17 cellular contexts compared by ENCODE assay signal in genomic region chr17:41327411-41328120, GRCh38. TPM values are rescaled to one million over a fixed set of nuclear protein-coding genes. Genes with fewer than 3 reads are reported as not detected.
DNase-seq lines count a peak whose midpoint lies in the region; ATAC-seq and TF ChIP-seq lines count a peak whose summit lies in the region.
"Had no signal": no experiment of that assay in that cellular context is flagged by ENCODE, and none has a peak within 500 bp of the region (broad histone marks: within the 10 kb centered on the region; RNA-seq: fewer than 3 reads in every experiment).

No MANE protein-coding gene starts in this region.

- H3K27me3 ChIP-seq in CD4-positive, CD25-positive, alpha-beta regulatory T cell (ENCODE audit: control insufficient read depth, insufficient read depth, low read length): no peaks in the 10 kb centered on the region
- no peaks in the 10 kb centered on the region for H3K27me3 ChIP-seq in CD8-positive, alpha-beta T cell (ENCODE audit: insufficient read depth, low read length)

- ATAC-seq in CD4-positive, CD25-positive, alpha-beta regulatory T cell (ENCODE audit: low read depth in 2 of 2): no peak
- ATAC-seq in CD8-positive, alpha-beta T cell: no peak
- ATAC-seq in activated T-helper 17 cell treated with anti-CD3 and anti-CD28 coated beads, Interleukin-2, amount 50 U/mL, for 72 hours (replicated peaks): no peak
- no peak for ATAC-seq in GM18519 (IDR thresholded peaks at IDR 0.05; ENCODE audit: low FRiP score, unreplicated experiment)

- peaks cover 5% of the 10 kb centered on the region for H3K4me1 ChIP-seq in CD4-positive, CD25-positive, alpha-beta regulatory T cell (ENCODE audit: control insufficient read depth, insufficient read depth, low read length, poor library complexity, severe bottlenecking)
- H3K4me1 ChIP-seq in CD8-positive, alpha-beta T cell (ENCODE audit: insufficient read depth, low read length): peaks cover 57% of the 10 kb centered on the region

- peak overlapping the region in 2 of 3 donors; percentile 32 to 43 for H3K27ac Mint-ChIP-seq in CD4-positive, CD25-positive, alpha-beta regulatory T cell
- no peak overlapping the region for H3K27ac Mint-ChIP-seq in CD8-positive, alpha-beta T cell
- H3K27ac Mint-ChIP-seq in activated T-helper 17 cell treated with anti-CD3 and anti-CD28 coated beads, Interleukin-2, amount 50 U/mL, for 72 hours: peak overlapping the region; percentile 76
- H3K27ac Mint-ChIP-seq in neural crest cell (ENCODE audit: unreplicated experiment): peak overlapping the region; percentile 35

- no peaks in the 10 kb centered on the region for H3K36me3 Mint-ChIP-seq in CD4-positive, CD25-positive, alpha-beta regulatory T cell
- no peaks in the 10 kb centered on the region for H3K36me3 Mint-ChIP-seq in CD8-positive, alpha-beta T cell
- no peaks in the 10 kb centered on the region for H3K36me3 Mint-ChIP-seq in activated T-helper 17 cell treated with anti-CD3 and anti-CD28 coated beads, Interleukin-2, amount 50 U/mL, for 72 hours (ENCODE audit: low read depth)
- H3K36me3 Mint-ChIP-seq in neural crest cell (ENCODE audit: low read depth): no peaks in the 10 kb centered on the region
- H3K36me3 Mint-ChIP-seq: CD14-positive monocyte had no signal

- no peaks in the 10 kb centered on the region for H3K27me3 Mint-ChIP-seq in CD4-positive, CD25-positive, alpha-beta regulatory T cell
- no peaks in the 10 kb centered on the region for H3K27me3 Mint-ChIP-seq in CD8-positive, alpha-beta T cell (ENCODE audit: low read depth)
- no peaks in the 10 kb centered on the region for H3K27me3 Mint-ChIP-seq in activated T-helper 17 cell treated with anti-CD3 and anti-CD28 coated beads, Interleukin-2, amount 50 U/mL, for 72 hours
- no peaks in the 10 kb centered on the region for H3K27me3 Mint-ChIP-seq in neural crest cell (ENCODE audit: low read depth)

- H3K9me3 Mint-ChIP-seq in CD4-positive, CD25-positive, alpha-beta regulatory T cell: no peaks in the 10 kb centered on the region
- no peaks in the 10 kb centered on the region for H3K9me3 Mint-ChIP-seq in CD8-positive, alpha-beta T cell
- H3K9me3 Mint-ChIP-seq in activated T-helper 17 cell treated with anti-CD3 and anti-CD28 coated beads, Interleukin-2, amount 50 U/mL, for 72 hours: no peaks in the 10 kb centered on the region
- H3K9me3 Mint-ChIP-seq in neural crest cell: no peaks in the 10 kb centered on the region
- H3K9me3 Mint-ChIP-seq: CD14-positive monocyte had no signal

- H3K4me3 Mint-ChIP-seq in CD4-positive, CD25-positive, alpha-beta regulatory T cell: no peak overlapping the region
- H3K4me3 Mint-ChIP-seq in CD8-positive, alpha-beta T cell: peak overlapping the region; percentile 22
- H3K4me3 Mint-ChIP-seq in activated T-helper 17 cell treated with anti-CD3 and anti-CD28 coated beads, Interleukin-2, amount 50 U/mL, for 72 hours: peak overlapping the region; percentile 28
- H3K4me3 Mint-ChIP-seq in neural crest cell: no peak overlapping the region
- H3K4me3 Mint-ChIP-seq: CD14-positive monocyte had no signal

- H3K27ac ChIP-seq in CD4-positive, CD25-positive, alpha-beta regulatory T cell (ENCODE audit: insufficient read depth, low read length, poor library complexity, severe bottlenecking): no peak overlapping the region
- no peak overlapping the region for H3K27ac ChIP-seq in CD8-positive, alpha-beta T cell (ENCODE audit: low read depth, low read length)

- no peak overlapping the region for H3K4me3 ChIP-seq in CD4-positive, CD25-positive, alpha-beta regulatory T cell (ENCODE audit: low read depth, low read length)
- H3K4me3 ChIP-seq in CD8-positive, alpha-beta T cell (ENCODE audit: low read depth, low read length): peak overlapping the region; percentile 0

- no peaks in the 10 kb centered on the region for H3K9me3 ChIP-seq in CD4-positive, CD25-positive, alpha-beta regulatory T cell (ENCODE audit: control insufficient read depth in 2 of 2, low read length in 2 of 2)
- H3K9me3 ChIP-seq in CD8-positive, alpha-beta T cell (ENCODE audit: low read length): no peaks in the 10 kb centered on the region

- DNase-seq in CD4-positive, CD25-positive, alpha-beta regulatory T cell: no peak
- peak in 1 of 7 experiments; percentile 5 for DNase-seq in CD8-positive, alpha-beta T cell
- DNase-seq in neural crest cell (ENCODE audit: low read depth, low spot score) (no peak), hepatic stellate cell (ENCODE audit: low spot score) (no peak), NCI-H1436 (lab: John Stamatoyannopoulos, UW) (no peak)
- no peak for DNase-seq in stimulated activated CD4-positive, alpha-beta T cell treated with anti-CD3 and anti-CD28 coated beads, Interleukin-2, amount 100 ng/mL, for 48 hours
- DNase-seq: ACHN, DMS53, GOT3, KBM-7, NCI-H1105 treated with DMSO at 0.1 percent for 48 hours, NCI-H1694 treated with DMSO at 0.1 percent for 48 hours, Right ventricle myocardium superior had no signal

- peaks cover under 1 to 21% (median 5%) of the 10 kb centered on the region in 4 donors for H3K4me1 Mint-ChIP-seq in CD4-positive, CD25-positive, alpha-beta regulatory T cell
- peaks cover 52% of the 10 kb centered on the region for H3K4me1 Mint-ChIP-seq in CD8-positive, alpha-beta T cell (ENCODE audit: low read depth)
- peaks cover 20% of the 10 kb centered on the region for H3K4me1 Mint-ChIP-seq in activated T-helper 17 cell treated with anti-CD3 and anti-CD28 coated beads, Interleukin-2, amount 50 U/mL, for 72 hours
- peaks cover 2% of the 10 kb centered on the region for H3K4me1 Mint-ChIP-seq in neural crest cell

- no peaks in the 10 kb centered on the region for H3K36me3 ChIP-seq in CD4-positive, CD25-positive, alpha-beta regulatory T cell (ENCODE audit: control insufficient read depth, insufficient read depth, low read length)
- no peaks in the 10 kb centered on the region for H3K36me3 ChIP-seq in CD8-positive, alpha-beta T cell (ENCODE audit: insufficient read depth, low read length)

- intact Hi-C loops in CD8-positive, alpha-beta T cell (cut with DNase I, micrococcal nuclease): no loop called here

- no peak for TF ChIP-seq CTCF in CD8-positive, alpha-beta T cell (IDR thresholded peaks at IDR 0.05)
- no peak for TF ChIP-seq CTCF in neural crest cell (conservative IDR thresholded peaks at IDR 0.05)

- CTCF ChIA-PET in CD8-positive, alpha-beta T cell (lab: Charles Lee): interaction anchor here (0.9 to 1.9 kb wide), 2 partner anchors 14 to 78 kb away, joined by 3 to 7 read pairs; no protein-coding TSS in a partner anchor

- POLR2A ChIA-PET in CD8-positive, alpha-beta T cell (lab: Charles Lee): no interaction called here

RNA-seq across cellular contexts. Expression of gene KRTAP17-1, which starts 12.1 kb away (rescaled TPM):
- total RNA-seq in CD4-positive, CD25-positive, alpha-beta regulatory T cell: not detected
- polyA plus RNA-seq in CD4-positive, CD25-positive, alpha-beta regulatory T cell: not detected
- not detected for total RNA-seq in CD8-positive, alpha-beta T cell
- not detected for total RNA-seq in activated T-helper 17 cell treated with anti-CD3 and anti-CD28 coated beads, Interleukin-2, amount 50 U/mL, for 72 hours
- total RNA-seq in neural crest cell: not detected in 2 replicates
- total RNA-seq: NCI-H460, Right ventricle myocardium superior had no signal
- polyA plus RNA-seq: CD14-positive monocyte had no signal

RNA-seq across cellular contexts. Expression of gene KRTAP16-1, which starts 18.5 kb away (rescaled TPM):
- total RNA-seq in CD4-positive, CD25-positive, alpha-beta regulatory T cell: 0.42 TPM
- under 1 TPM in 1 of 4 donors, not detected in 3; 0.17 TPM for polyA plus RNA-seq in CD4-positive, CD25-positive, alpha-beta regulatory T cell
- 1 to 10 TPM in 1 of 2 experiments, under 1 TPM in 1; 1.00 to 1.1 TPM for total RNA-seq in CD8-positive, alpha-beta T cell
- under 1 TPM; 0.15 to 0.26 TPM for total RNA-seq in activated T-helper 17 cell treated with anti-CD3 and anti-CD28 coated beads, Interleukin-2, amount 50 U/mL, for 72 hours
- total RNA-seq in neural crest cell: not detected in 2 replicates
- total RNA-seq: NCI-H460, Right ventricle myocardium superior had no signal
- polyA plus RNA-seq: CD14-positive monocyte had no signal

RNA-seq across cellular contexts. Expression of gene KRT33A, which starts 23.1 kb away (rescaled TPM):
- not detected for total RNA-seq in CD4-positive, CD25-positive, alpha-beta regulatory T cell
- polyA plus RNA-seq in CD4-positive, CD25-positive, alpha-beta regulatory T cell: not detected
- not detected for total RNA-seq in CD8-positive, alpha-beta T cell
- not detected for total RNA-seq in activated T-helper 17 cell treated with anti-CD3 and anti-CD28 coated beads, Interleukin-2, amount 50 U/mL, for 72 hours
- not detected in 2 replicates for total RNA-seq in neural crest cell
- total RNA-seq: NCI-H460, Right ventricle myocardium superior had no signal
- polyA plus RNA-seq: CD14-positive monocyte had no signal

RNA-seq across cellular contexts. Expression of gene KRTAP29-1, which starts 24.9 kb away (rescaled TPM):
- not detected for total RNA-seq in CD4-positive, CD25-positive, alpha-beta regulatory T cell
- polyA plus RNA-seq in CD4-positive, CD25-positive, alpha-beta regulatory T cell: under 1 TPM in 1 of 4 donors, not detected in 3; 0.63 TPM
- total RNA-seq in CD8-positive, alpha-beta T cell: not detected
- not detected for total RNA-seq in activated T-helper 17 cell treated with anti-CD3 and anti-CD28 coated beads, Interleukin-2, amount 50 U/mL, for 72 hours
- total RNA-seq in neural crest cell: not detected in 2 replicates
- total RNA-seq: NCI-H460, Right ventricle myocardium superior had no signal
- polyA plus RNA-seq: CD14-positive monocyte had no signal

RNA-seq across cellular contexts. Expression of gene KRT33B, which starts 42.0 kb away (rescaled TPM):
- not detected for total RNA-seq in CD4-positive, CD25-positive, alpha-beta regulatory T cell
- polyA plus RNA-seq in CD4-positive, CD25-positive, alpha-beta regulatory T cell: not detected
- not detected for total RNA-seq in CD8-positive, alpha-beta T cell
- not detected for total RNA-seq in activated T-helper 17 cell treated with anti-CD3 and anti-CD28 coated beads, Interleukin-2, amount 50 U/mL, for 72 hours
- not detected in 2 replicates for total RNA-seq in neural crest cell
- total RNA-seq: NCI-H460, Right ventricle myocardium superior had no signal
- polyA plus RNA-seq: CD14-positive monocyte had no signal

Comparison
In these comparisons a context has a peak if more than half of its experiments do, and no peak if none do; other contexts are left out.
1. H3K4me3 Mint-ChIP-seq: peak in CD8-positive, alpha-beta T cell (single experiment) and activated T-helper 17 cell treated with anti-CD3 and anti-CD28 coated beads, Interleukin-2, amount 50 U/mL, for 72 hours (single experiment); none in CD4-positive, CD25-positive, alpha-beta regulatory T cell (0 of 4) and neural crest cell (single experiment).